Comparison of ENCODE assay signal across 8 cellular contexts in the genomic region with DNA sequence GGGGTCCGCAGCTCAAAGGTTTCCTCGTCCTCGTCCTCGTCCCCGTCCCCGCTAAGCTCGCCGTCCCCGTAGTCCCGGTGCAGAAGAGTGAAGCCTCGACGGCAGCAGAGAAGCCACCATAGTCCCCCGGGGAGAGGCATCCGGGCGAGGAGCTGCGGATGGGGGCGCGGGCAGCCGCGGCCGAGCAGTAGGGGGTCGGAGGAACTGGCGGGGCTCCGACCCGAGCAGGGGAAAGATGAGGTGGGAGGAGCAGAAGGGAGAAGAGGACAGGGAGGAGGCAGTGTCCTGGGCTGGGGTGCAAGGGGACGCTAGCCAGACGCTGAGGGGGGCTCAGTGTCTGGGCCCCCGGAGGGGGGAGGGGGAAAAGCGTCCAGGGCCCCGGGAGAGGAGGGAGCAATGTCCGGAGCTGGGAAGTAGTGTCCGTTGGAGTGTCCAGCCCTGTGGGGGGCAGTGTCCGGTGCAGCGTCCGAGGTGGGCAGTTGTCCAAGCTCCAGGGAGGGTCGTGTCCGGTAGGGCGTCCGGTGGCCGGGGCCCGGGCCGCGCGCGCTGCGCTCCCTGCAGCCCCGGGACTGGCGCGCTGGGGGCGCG. TPM values are rescaled to one million over a fixed set of nuclear protein-coding genes. Genes with fewer than 3 reads are reported as not detected.
A peak's percentile ranks its signal among the peaks of the same experiment; 100 is the strongest.
DNase-seq lines count a peak whose midpoint lies in the region; ATAC-seq and TF ChIP-seq lines count a peak whose summit lies in the region.

TSS of gene PLEKHH3 (minus strand) at position 571 of the 588 bp plus-strand sequence. CDS start at position 140, 431 bp downstream.

- H3K27ac Mint-ChIP-seq in activated T-cell treated with anti-CD3 and anti-CD28 coated beads, Interleukin-2, amount 50 U/mL, for 24 hours: peak within 1 kb of the TSS; percentile 85

- H3K4me1 ChIP-seq in mucosa of descending colon (ENCODE audit: low read depth) (peaks cover 53% of the 10 kb centered on the region), uterus (peaks cover 3 to 22% of the 10 kb centered on the region in 2 donors)

- peak; percentile 0 for ATAC-seq in mucosa of descending colon

- peaks cover 54% of the 10 kb centered on the region for H3K27me3 Mint-ChIP-seq in activated T-cell treated with anti-CD3 and anti-CD28 coated beads, Interleukin-2, amount 50 U/mL, for 24 hours

- DNase-seq in activated T-cell treated with anti-CD3 and anti-CD28 coated beads, Interleukin-2, amount 50 U/mL, for 24 hours: no peak
- DNase-seq in activated T-cell treated with anti-CD3 and anti-CD28 coated beads for 4 hours: no peak
- no peak for DNase-seq in dorsolateral prefrontal cortex
- DNase-seq in mucosa of descending colon: peak in 1 of 3 donors; percentile 70
- no peak for DNase-seq in uterus
- DNase-seq in NCI-H1436 (lab: John Stamatoyannopoulos, UW): no peak
- no peak for DNase-seq in activated CD4-positive, alpha-beta T cell treated with anti-CD3 and anti-CD28 coated beads, Interleukin-2, amount 50 U/mL, for 1 hour

- H3K27me3 ChIP-seq in dorsolateral prefrontal cortex (no peaks in the 10 kb centered on the region), uterus (no peaks in the 10 kb centered on the region)

- H3K36me3 Mint-ChIP-seq in activated T-cell treated with anti-CD3 and anti-CD28 coated beads, Interleukin-2, amount 50 U/mL, for 24 hours (ENCODE audit: low read depth): no peaks in the 10 kb centered on the region

- TF ChIP-seq CTCF in dorsolateral prefrontal cortex (IDR thresholded peaks at IDR 0.05 in 54 of 56, conservative IDR thresholded peaks at IDR 0.05 in 2 of 56; ENCODE audit: low read depth in 1 of 56, partially characterized antibody in 56 of 56): peak in 48 of 56 donors; percentile 13 to 59 (median 40)
- TF ChIP-seq CTCF in mucosa of descending colon (IDR thresholded peaks at IDR 0.05): no peak
- TF ChIP-seq CTCF in uterus (IDR thresholded peaks at IDR 0.05): peak in 3 of 4 experiments; percentile 8 to 32 (median 28)

- peak within 1 kb of the TSS; percentile 69 to 96 (median 90) for H3K4me3 ChIP-seq in dorsolateral prefrontal cortex
- peak within 1 kb of the TSS; percentile 63 for H3K4me3 ChIP-seq in mucosa of descending colon
- H3K4me3 ChIP-seq in uterus: peak within 1 kb of the TSS; percentile 88 to 91

- H3K4me3 Mint-ChIP-seq in activated T-cell treated with anti-CD3 and anti-CD28 coated beads, Interleukin-2, amount 50 U/mL, for 24 hours: peak within 1 kb of the TSS; percentile 75

- peaks cover 56% of the 10 kb centered on the region for H3K4me1 Mint-ChIP-seq in activated T-cell treated with anti-CD3 and anti-CD28 coated beads, Interleukin-2, amount 50 U/mL, for 24 hours (ENCODE audit: low read depth)

- H3K9me3 ChIP-seq in mucosa of descending colon (no peaks in the 10 kb centered on the region), uterus (no peaks in the 10 kb centered on the region)

- H3K36me3 ChIP-seq in mucosa of descending colon (ENCODE audit: low read depth) (no peaks in the 10 kb centered on the region), uterus (no peaks in the 10 kb centered on the region)

- peak; percentile 81 to 91 for TF ChIP-seq POLR2A in uterus (IDR thresholded peaks at IDR 0.05)

- H3K27ac ChIP-seq in dorsolateral prefrontal cortex (peak within 1 kb of the TSS; percentile 34 to 99 (median 96)), uterus (peak within 1 kb of the TSS; percentile 96 to 97)

- H3K9me3 Mint-ChIP-seq in activated T-cell treated with anti-CD3 and anti-CD28 coated beads, Interleukin-2, amount 50 U/mL, for 24 hours: no peaks in the 10 kb centered on the region

- intact Hi-C loops in dorsolateral prefrontal cortex (cut with DNase I): loop anchor here in 1 of 2 donors (5.0 kb wide), 1 partner anchor 109 kb away; the partner anchor contains the start of gene MLX
- intact Hi-C loops in mucosa of descending colon (cut with DNase I, micrococcal nuclease): loop anchor here in 1 of 2 donors (10.0 kb wide), 1 partner anchor 102 kb away; the partner anchor contains the start of gene PSMC3IP
- intact Hi-C loops in uterus (cut with DNase I; ENCODE audit: low total_unique reads): loop anchor here (10.0 kb wide), 1 partner anchor 102 kb away; the partner anchor contains the start of gene PSMC3IP

TF ChIP-seq in PFSK-1, 5 proteins besides CTCF, POLR2A, EP300 and RAD21:
- TF ChIP-seq TAF1 (IDR thresholded peaks at IDR 0.05; ENCODE audit: borderline replicate concordance, insufficient read depth, low read length): peak; percentile 72; the same call in 1 of the 2 replicates
- TF ChIP-seq REST (IDR thresholded peaks at IDR 0.05; ENCODE audit: insufficient read depth in 1 of 2, low read depth in 2 of 2, low read length in 2 of 2): peak; percentile 25 to 41; a peak in 1 of 4 replicates
- TF ChIP-seq SIN3A (IDR thresholded peaks at IDR 0.05; ENCODE audit: borderline replicate concordance, insufficient read depth, low read length): peak; percentile 9; the same call in 1 of the 2 replicates
- TF ChIP-seq POLR2AphosphoS5 (IDR thresholded peaks at IDR 0.05; ENCODE audit: low read depth, low read length): peak; percentile 68
- no peak for TF ChIP-seq FOXP2 (optimal IDR thresholded peaks at IDR 0.05; ENCODE audit: borderline replicate concordance, extremely low read depth, extremely low read length, insufficient read depth)

RNA-seq across cellular contexts. Expression of gene PLEKHH3, which starts in this region (rescaled TPM):
- 86.0 TPM for polyA plus RNA-seq in PFSK-1 (2012; ENCODE audit: insufficient read length, low read depth)
- total RNA-seq in dorsolateral prefrontal cortex (10 to 100 TPM in 104 of 120 experiments, 1 to 10 TPM in 16; 6.3 to 25.0 (median 12.5) TPM), mucosa of descending colon (10 to 100 TPM in 2 of 3 donors, 1 to 10 TPM in 1; 4.3 to 27.5 (median 10.4) TPM), uterus (100 to 1,000 TPM in 1 of 4 donors, 10 to 100 TPM in 1, 1 to 10 TPM in 2; 2.9 to 102 (median 19.2) TPM)
